ENCODE assay signal across 14 cellular contexts in the genomic region with DNA sequence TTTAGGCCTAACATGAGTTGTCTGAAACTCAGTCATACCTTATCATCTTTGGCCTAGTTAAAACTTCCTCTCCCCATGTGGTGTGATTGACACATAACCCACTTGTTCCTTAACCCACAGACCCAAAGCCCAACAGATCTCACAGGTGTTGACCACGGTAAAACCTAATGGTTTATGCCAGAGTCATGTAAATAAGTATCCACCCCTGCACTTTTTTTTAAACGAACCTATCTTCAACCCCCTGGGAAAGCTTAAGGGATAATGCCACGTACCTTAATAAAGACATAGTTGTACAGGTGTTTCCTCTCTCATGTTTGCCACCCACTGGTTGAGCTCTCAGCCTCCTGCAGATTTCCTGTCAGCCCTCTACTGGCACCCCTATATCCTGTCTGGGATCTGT.
A peak's percentile ranks its signal among the peaks of the same experiment; 100 is the strongest.
DNase-seq lines count a peak whose midpoint lies in the region; ATAC-seq and TF ChIP-seq lines count a peak whose summit lies in the region.
"Had no signal": no experiment of that assay in that cellular context is flagged by ENCODE, and none has a peak within 500 bp of the region (broad histone marks: within the 10 kb centered on the region; RNA-seq: fewer than 3 reads in every experiment).

No MANE protein-coding gene starts in this region.

- no peak overlapping the region for H3K4me3 Mint-ChIP-seq in activated T-helper 1 cell treated with anti-CD3 and anti-CD28 coated beads, Interleukin-12 subunit alpha, Interleukin-12 subunit beta, Interleukin-2, Interleukin-4 antibody, amounts not matched to agents 30 ng/mL and 10 ng/mL and 1 ng/mL, durations not matched to agents 14 hours and 24 hours and 36 hours
- no peak overlapping the region for H3K4me3 Mint-ChIP-seq in stimulated activated naive CD8-positive, alpha-beta T cell treated with anti-CD3 and anti-CD28 coated beads, Interleukin-15, amount 100 ng/mL, for 72 hours
- H3K4me3 Mint-ChIP-seq: activated CD4-positive, alpha-beta memory T cell treated with anti-CD3 and anti-CD28 coated beads, Interleukin-2, amount 10 ng/mL, durations not matched to agents 7 days and 5 days had no signal

- no peak overlapping the region for H3K9ac ChIP-seq in BLaER1 treated with 17β-estradiol and CSF1 and Interleukin-3, amounts not matched to agents 10 nM and 100 nM
- H3K9ac ChIP-seq in colonic mucosa (ENCODE audit: low read depth in 2 of 2, low read length in 2 of 2) = no peak overlapping the region

- no peaks in the 10 kb centered on the region for H3K27me3 Mint-ChIP-seq in activated T-helper 1 cell treated with anti-CD3 and anti-CD28 coated beads, Interleukin-12 subunit alpha, Interleukin-12 subunit beta, Interleukin-2, Interleukin-4 antibody, amounts not matched to agents 30 ng/mL and 10 ng/mL and 1 ng/mL, durations not matched to agents 14 hours and 24 hours and 36 hours (ENCODE audit: insufficient read depth)
- H3K27me3 Mint-ChIP-seq in stimulated activated naive CD8-positive, alpha-beta T cell treated with anti-CD3 and anti-CD28 coated beads, Interleukin-15, amount 100 ng/mL, for 72 hours = no peaks in the 10 kb centered on the region
- H3K27me3 Mint-ChIP-seq: activated CD4-positive, alpha-beta memory T cell treated with anti-CD3 and anti-CD28 coated beads, Interleukin-2, amount 10 ng/mL, durations not matched to agents 7 days and 5 days had no signal

- H3K4me1 Mint-ChIP-seq in activated T-helper 1 cell treated with anti-CD3 and anti-CD28 coated beads, Interleukin-12 subunit alpha, Interleukin-12 subunit beta, Interleukin-2, Interleukin-4 antibody, amounts not matched to agents 30 ng/mL and 10 ng/mL and 1 ng/mL, durations not matched to agents 14 hours and 24 hours and 36 hours (ENCODE audit: low read depth) = no peaks in the 10 kb centered on the region
- H3K4me1 Mint-ChIP-seq in stimulated activated naive CD8-positive, alpha-beta T cell treated with anti-CD3 and anti-CD28 coated beads, Interleukin-15, amount 100 ng/mL, for 72 hours = no peaks in the 10 kb centered on the region
- H3K4me1 Mint-ChIP-seq: activated CD4-positive, alpha-beta memory T cell treated with anti-CD3 and anti-CD28 coated beads, Interleukin-2, amount 10 ng/mL, durations not matched to agents 7 days and 5 days had no signal

- H3K9me3 Mint-ChIP-seq in activated T-helper 1 cell treated with anti-CD3 and anti-CD28 coated beads, Interleukin-12 subunit alpha, Interleukin-12 subunit beta, Interleukin-2, Interleukin-4 antibody, amounts not matched to agents 30 ng/mL and 10 ng/mL and 1 ng/mL, durations not matched to agents 14 hours and 24 hours and 36 hours = no peaks in the 10 kb centered on the region
- peaks cover 0 to 7% of the 10 kb centered on the region in 2 donors for H3K9me3 Mint-ChIP-seq in stimulated activated naive CD8-positive, alpha-beta T cell treated with anti-CD3 and anti-CD28 coated beads, Interleukin-15, amount 100 ng/mL, for 72 hours

- no peaks in the 10 kb centered on the region for H3K36me3 ChIP-seq in BLaER1 treated with 17β-estradiol and CSF1 and Interleukin-3, amounts not matched to agents 10 nM and 100 nM
- no peaks in the 10 kb centered on the region for H3K36me3 ChIP-seq in colonic mucosa
- H3K36me3 ChIP-seq: upper lobe of left lung had no signal

- H3K36me3 Mint-ChIP-seq in activated T-helper 1 cell treated with anti-CD3 and anti-CD28 coated beads, Interleukin-12 subunit alpha, Interleukin-12 subunit beta, Interleukin-2, Interleukin-4 antibody, amounts not matched to agents 30 ng/mL and 10 ng/mL and 1 ng/mL, durations not matched to agents 14 hours and 24 hours and 36 hours (ENCODE audit: low read depth) = no peaks in the 10 kb centered on the region

- ATAC-seq in GM21367 (IDR thresholded peaks at IDR 0.05; ENCODE audit: unreplicated experiment) (peak; percentile 54), HG03025 (IDR thresholded peaks at IDR 0.05; ENCODE audit: low FRiP score, unreplicated experiment) (peak; percentile 75)
- no peak for ATAC-seq in stimulated activated naive CD8-positive, alpha-beta T cell treated with anti-CD3 and anti-CD28 coated beads, Interleukin-15, amount 100 ng/mL, for 72 hours

- H3K4me1 ChIP-seq in BLaER1 treated with 17β-estradiol and CSF1 and Interleukin-3, amounts not matched to agents 10 nM and 100 nM = peaks cover 0 to 11% (median 6%) of the 10 kb centered on the region in 10 experiments; a peak in 9 of 20 replicates
- H3K4me1 ChIP-seq in colonic mucosa = no peaks in the 10 kb centered on the region
- H3K4me1 ChIP-seq: upper lobe of left lung had no signal

- no peak overlapping the region for H3K4me3 ChIP-seq in BLaER1 treated with 17β-estradiol and CSF1 and Interleukin-3, amounts not matched to agents 10 nM and 100 nM
- no peak overlapping the region for H3K4me3 ChIP-seq in colonic mucosa
- H3K4me3 ChIP-seq: upper lobe of left lung had no signal

- no peak overlapping the region for H3K27ac ChIP-seq in BLaER1 treated with 17β-estradiol and CSF1 and Interleukin-3, amounts not matched to agents 10 nM and 100 nM
- H3K27ac ChIP-seq in colonic mucosa = no peak overlapping the region
- H3K27ac ChIP-seq: upper lobe of left lung had no signal

- H3K27me3 ChIP-seq in BLaER1 treated with 17β-estradiol and CSF1 and Interleukin-3, amounts not matched to agents 10 nM and 100 nM = no peaks in the 10 kb centered on the region
- no peaks in the 10 kb centered on the region for H3K27me3 ChIP-seq in colonic mucosa
- H3K27me3 ChIP-seq: upper lobe of left lung had no signal

- H3K4me2 ChIP-seq in BLaER1 treated with 17β-estradiol and CSF1 and Interleukin-3, amounts not matched to agents 10 nM and 100 nM = peak overlapping the region in 7 of 11 experiments; percentile 12 to 46 (median 35); a peak in 9 of 22 replicates

- no peak overlapping the region for H3K27ac Mint-ChIP-seq in activated T-helper 1 cell treated with anti-CD3 and anti-CD28 coated beads, Interleukin-12 subunit alpha, Interleukin-12 subunit beta, Interleukin-2, Interleukin-4 antibody, amounts not matched to agents 30 ng/mL and 10 ng/mL and 1 ng/mL, durations not matched to agents 14 hours and 24 hours and 36 hours
- H3K27ac Mint-ChIP-seq in stimulated activated naive CD8-positive, alpha-beta T cell treated with anti-CD3 and anti-CD28 coated beads, Interleukin-15, amount 100 ng/mL, for 72 hours = no peak overlapping the region
- H3K27ac Mint-ChIP-seq: activated CD4-positive, alpha-beta memory T cell treated with anti-CD3 and anti-CD28 coated beads, Interleukin-2, amount 10 ng/mL, durations not matched to agents 7 days and 5 days had no signal

- no peak for TF ChIP-seq CTCF in colonic mucosa (IDR thresholded peaks at IDR 0.05)

- no peaks in the 10 kb centered on the region for H4K20me1 ChIP-seq in BLaER1 treated with 17β-estradiol and CSF1 and Interleukin-3, amounts not matched to agents 10 nM and 100 nM

- no peaks in the 10 kb centered on the region for H3K9me3 ChIP-seq in BLaER1 treated with 17β-estradiol and CSF1 and Interleukin-3, amounts not matched to agents 10 nM and 100 nM (replicated peaks in 1 of 11)
- H3K9me3 ChIP-seq in colonic mucosa = no peaks in the 10 kb centered on the region
- H3K9me3 ChIP-seq: upper lobe of left lung had no signal

- peak; percentile 36 for DNase-seq in NCI-H526 treated with DMSO at 0.1 percent for 48 hours (lab: John Stamatoyannopoulos, UW)
- no peak for DNase-seq in activated T-helper 1 cell treated with anti-CD3 and anti-CD28 coated beads, Interleukin-12 subunit alpha, Interleukin-12 subunit beta, Interleukin-2, Interleukin-4 antibody, amounts not matched to agents 30 ng/mL and 10 ng/mL and 1 ng/mL, durations not matched to agents 14 hours and 24 hours and 36 hours (ENCODE audit: low spot score)
- no peak for DNase-seq in DMS 273 (lab: John Stamatoyannopoulos, UW; ENCODE audit: unreplicated experiment)
- DNase-seq in stimulated activated naive CD8-positive, alpha-beta T cell treated with anti-CD3 and anti-CD28 coated beads, Interleukin-15, amount 100 ng/mL, for 72 hours = no peak
- DNase-seq in colonic mucosa = no peak
- DNase-seq: activated CD4-positive, alpha-beta memory T cell treated with anti-CD3 and anti-CD28 coated beads, Interleukin-2, amount 10 ng/mL, durations not matched to agents 7 days and 5 days; activated effector memory CD4-positive, alpha-beta T cell treated with anti-CD3 and anti-CD28 coated beads, Interleukin-2, amount 50 U/mL, for 16 hours; DMS53; posterior cingulate gyrus; SIG-M5; upper lobe of left lung had no signal

- intact Hi-C loops in activated T-helper 1 cell treated with anti-CD3 and anti-CD28 coated beads, Interleukin-12 subunit alpha, Interleukin-12 subunit beta, Interleukin-2, Interleukin-4 antibody, amounts not matched to agents 30 ng/mL and 10 ng/mL and 1 ng/mL, durations not matched to agents 14 hours and 24 hours and 36 hours (cut with micrococcal nuclease) = no loop called here
- intact Hi-C loops in colonic mucosa (cut with DNase I) = no loop called here
